ENCODE assay signal across 29 cellular contexts in genomic region chr2:104704846-104705245, GRCh38.
"Had no signal": no experiment of that assay in that cellular context is flagged by ENCODE, and none has a peak within 500 bp of the region (broad histone marks: within the 10 kb centered on the region; RNA-seq: fewer than 3 reads in every experiment).

No MANE protein-coding gene starts in this region.

- H3K4me1 Mint-ChIP-seq: activated CD4-positive, alpha-beta T cell treated with anti-CD3 and anti-CD28 coated beads for 36 hours; activated CD4-positive, alpha-beta T cell treated with anti-CD3 and anti-CD28 coated beads, Interleukin-2, amount 10 ng/mL, durations not matched to agents 24 days and 14 days; activated naive CD4-positive, alpha-beta T cell treated with anti-CD3 and anti-CD28 coated beads, Interleukin-2, amount 50 U/mL, for 24 hours; activated naive CD8-positive, alpha-beta T cell treated with anti-CD3 and anti-CD28 coated beads for 36 hours; activated naive CD8-positive, alpha-beta T cell treated with anti-CD3 and anti-CD28 coated beads, Interleukin-2, amount 50 U/mL, for 24 hours had no signal

- H3K9me3 ChIP-seq: adrenal gland, colonic mucosa, esophagus squamous epithelium, gastroesophageal sphincter, heart right ventricle had no signal

- H3K4me1 ChIP-seq: adrenal gland, colonic mucosa, esophagus squamous epithelium, gastroesophageal sphincter, heart right ventricle had no signal

- H3K4me3 ChIP-seq: adrenal gland, cardiac muscle cell, colonic mucosa, esophagus squamous epithelium, gastroesophageal sphincter, heart right ventricle, hepatocyte had no signal

- H3K4me3 Mint-ChIP-seq: activated CD4-positive, alpha-beta memory T cell treated with anti-CD3 and anti-CD28 coated beads for 36 hours; activated CD4-positive, alpha-beta T cell treated with anti-CD3 and anti-CD28 coated beads for 36 hours; activated CD4-positive, alpha-beta T cell treated with anti-CD3 and anti-CD28 coated beads, Interleukin-2, amount 10 ng/mL, durations not matched to agents 24 days and 14 days; activated naive CD4-positive, alpha-beta T cell treated with anti-CD3 and anti-CD28 coated beads, Interleukin-2, amount 50 U/mL, for 24 hours; activated naive CD8-positive, alpha-beta T cell treated with anti-CD3 and anti-CD28 coated beads for 36 hours; activated naive CD8-positive, alpha-beta T cell treated with anti-CD3 and anti-CD28 coated beads, Interleukin-2, amount 50 U/mL, for 24 hours; activated T-cell treated with anti-CD3 and anti-CD28 coated beads, Interleukin-2, amount 50 U/mL, for 24 hours; activated T-cell treated with anti-CD3 and anti-CD28 coated beads, Interleukin-2, amount 50 U/mL, for 72 hours had no signal

- DNase-seq: activated CD4-positive, alpha-beta memory T cell treated with anti-CD3 and anti-CD28 coated beads for 36 hours; activated CD4-positive, alpha-beta T cell treated with anti-CD3 and anti-CD28 coated beads for 36 hours; activated CD4-positive, alpha-beta T cell treated with anti-CD3 and anti-CD28 coated beads, Interleukin-2, amount 10 ng/mL, durations not matched to agents 24 days and 14 days; activated CD4-positive, CD25-positive, alpha-beta regulatory T cell; activated CD4-positive, CD25-positive, alpha-beta regulatory T cell treated with anti-CD3 and anti-CD28 coated beads, Interleukin-2, amount 50 U/mL, for 72 hours; activated CD8-positive, alpha-beta memory T cell treated with anti-CD3 and anti-CD28 coated beads, Interleukin-2, amount 50 U/mL, for 48 hours; activated gamma-delta T cell; activated naive CD4-positive, alpha-beta T cell; activated naive CD8-positive, alpha-beta T cell treated with anti-CD3 and anti-CD28 coated beads for 36 hours; activated naive CD8-positive, alpha-beta T cell treated with anti-CD3 and anti-CD28 coated beads, Interleukin-2, amount 50 U/mL, for 24 hours; activated T-cell treated with anti-CD3 and anti-CD28 coated beads for 4 hours; activated T-cell treated with anti-CD3 and anti-CD28 coated beads, Interleukin-2, amount 50 U/mL, for 24 hours; activated T-cell treated with anti-CD3 and anti-CD28 coated beads, Interleukin-2, amount 50 U/mL, for 72 hours; adrenal gland; amygdala; aorta; central memory CD4-positive, alpha-beta T cell; cerebellar nuclear complex; colonic mucosa; effector CD8-positive, alpha-beta T cell; esophagus squamous epithelium; foreskin melanocyte; heart right ventricle; T-helper 2 cell had no signal

- H3K27me3 Mint-ChIP-seq: activated CD4-positive, alpha-beta memory T cell treated with anti-CD3 and anti-CD28 coated beads for 36 hours; activated CD4-positive, alpha-beta T cell treated with anti-CD3 and anti-CD28 coated beads for 36 hours; activated CD4-positive, alpha-beta T cell treated with anti-CD3 and anti-CD28 coated beads, Interleukin-2, amount 10 ng/mL, durations not matched to agents 24 days and 14 days; activated naive CD8-positive, alpha-beta T cell treated with anti-CD3 and anti-CD28 coated beads for 36 hours; activated naive CD8-positive, alpha-beta T cell treated with anti-CD3 and anti-CD28 coated beads, Interleukin-2, amount 50 U/mL, for 24 hours; activated T-cell treated with anti-CD3 and anti-CD28 coated beads, Interleukin-2, amount 50 U/mL, for 24 hours had no signal

- H2AFZ ChIP-seq: hepatocyte had no signal

- ATAC-seq: activated CD4-positive, alpha-beta T cell treated with anti-CD3 and anti-CD28 coated beads for 36 hours; activated naive CD8-positive, alpha-beta T cell treated with anti-CD3 and anti-CD28 coated beads, Interleukin-2, amount 50 U/mL, for 24 hours; activated T-cell treated with anti-CD3 and anti-CD28 coated beads, Interleukin-2, amount 50 U/mL, for 72 hours; gastroesophageal sphincter; heart right ventricle had no signal

- H3K79me2 ChIP-seq: hepatocyte had no signal

- H3K27ac Mint-ChIP-seq: activated CD4-positive, alpha-beta memory T cell treated with anti-CD3 and anti-CD28 coated beads for 36 hours; activated CD4-positive, alpha-beta T cell treated with anti-CD3 and anti-CD28 coated beads for 36 hours; activated CD4-positive, alpha-beta T cell treated with anti-CD3 and anti-CD28 coated beads, Interleukin-2, amount 10 ng/mL, durations not matched to agents 24 days and 14 days; activated naive CD4-positive, alpha-beta T cell treated with anti-CD3 and anti-CD28 coated beads, Interleukin-2, amount 50 U/mL, for 24 hours; activated naive CD8-positive, alpha-beta T cell treated with anti-CD3 and anti-CD28 coated beads for 36 hours; activated naive CD8-positive, alpha-beta T cell treated with anti-CD3 and anti-CD28 coated beads, Interleukin-2, amount 50 U/mL, for 24 hours; activated T-cell treated with anti-CD3 and anti-CD28 coated beads, Interleukin-2, amount 50 U/mL, for 24 hours; activated T-cell treated with anti-CD3 and anti-CD28 coated beads, Interleukin-2, amount 50 U/mL, for 72 hours had no signal

- H3K27me3 ChIP-seq: adrenal gland, colonic mucosa, esophagus squamous epithelium, hepatocyte had no signal

- H3K4me2 ChIP-seq: hepatocyte had no signal

- H3K36me3 ChIP-seq: adrenal gland, cardiac muscle cell, colonic mucosa, esophagus squamous epithelium, gastroesophageal sphincter, heart right ventricle had no signal

- H3K27ac ChIP-seq: adrenal gland, cardiac muscle cell, colonic mucosa, epithelial cell of prostate, esophagus squamous epithelium, gastroesophageal sphincter, heart right ventricle, hepatocyte had no signal

- H3K9me3 Mint-ChIP-seq: activated CD4-positive, alpha-beta memory T cell treated with anti-CD3 and anti-CD28 coated beads for 36 hours; activated CD4-positive, alpha-beta T cell treated with anti-CD3 and anti-CD28 coated beads, Interleukin-2, amount 10 ng/mL, durations not matched to agents 24 days and 14 days; activated naive CD4-positive, alpha-beta T cell treated with anti-CD3 and anti-CD28 coated beads, Interleukin-2, amount 50 U/mL, for 24 hours; activated naive CD8-positive, alpha-beta T cell treated with anti-CD3 and anti-CD28 coated beads for 36 hours; activated naive CD8-positive, alpha-beta T cell treated with anti-CD3 and anti-CD28 coated beads, Interleukin-2, amount 50 U/mL, for 24 hours; activated T-cell treated with anti-CD3 and anti-CD28 coated beads, Interleukin-2, amount 50 U/mL, for 24 hours; activated T-cell treated with anti-CD3 and anti-CD28 coated beads, Interleukin-2, amount 50 U/mL, for 72 hours had no signal

- H3K36me3 Mint-ChIP-seq: activated CD4-positive, alpha-beta memory T cell treated with anti-CD3 and anti-CD28 coated beads for 36 hours; activated naive CD4-positive, alpha-beta T cell treated with anti-CD3 and anti-CD28 coated beads, Interleukin-2, amount 50 U/mL, for 24 hours; activated naive CD8-positive, alpha-beta T cell treated with anti-CD3 and anti-CD28 coated beads for 36 hours had no signal
